ENCODE assay signal across 19 cellular contexts in genomic region chr11:94025695-94026394, GRCh38. TPM values are rescaled to one million over a fixed set of nuclear protein-coding genes. Genes with fewer than 3 reads are reported as not detected.
"Had no signal": no experiment of that assay in that cellular context is flagged by ENCODE, and none has a peak within 500 bp of the region (broad histone marks: within the 10 kb centered on the region; RNA-seq: fewer than 3 reads in every experiment).

No MANE protein-coding gene starts in this region.

- H3K27me3 ChIP-seq: tibial artery had no signal

- H3K27ac ChIP-seq: tibial artery had no signal

- H3K4me3 ChIP-seq: tibial artery had no signal

- FAIRE-seq: endometrium, islet of Langerhans, TTC549, urothelium cell line had no signal

- H3K9me3 ChIP-seq: tibial artery had no signal

- DNase-seq: activated CD4-positive, alpha-beta T cell treated with anti-CD3 and anti-CD28 coated beads, Interleukin-2, amount 50 U/mL, for 4 hours; activated naive CD4-positive, alpha-beta T cell; activated naive CD8-positive, alpha-beta T cell treated with anti-CD3 and anti-CD28 coated beads for 36 hours; amygdala; cortex of kidney; erythroblast; left colon; midbrain; nephron progenitor cell; occipital lobe; posterior cingulate gyrus; stimulated activated naive CD8-positive, alpha-beta T cell treated with anti-CD3 and anti-CD28 coated beads, Interleukin-15, Interleukin-2, amounts not matched to agents 100 U/mL and 50 U/mL, for 24 hours; substantia nigra; tibial artery had no signal

- H3K36me3 ChIP-seq: tibial artery had no signal

- ATAC-seq: left colon; stimulated activated naive CD8-positive, alpha-beta T cell treated with anti-CD3 and anti-CD28 coated beads, Interleukin-15, Interleukin-2, amounts not matched to agents 100 U/mL and 50 U/mL, for 24 hours had no signal

RNA-seq across cellular contexts. Expression of gene HEPHL1, which starts 4.7 kb away (rescaled TPM):
- total RNA-seq: activated naive CD8-positive, alpha-beta T cell treated with anti-CD3 and anti-CD28 coated beads for 36 hours; left colon; lung microvascular endothelial cell; occipital lobe had no signal
